ENCODE assay signal across 1 cellular context in the genomic region with DNA sequence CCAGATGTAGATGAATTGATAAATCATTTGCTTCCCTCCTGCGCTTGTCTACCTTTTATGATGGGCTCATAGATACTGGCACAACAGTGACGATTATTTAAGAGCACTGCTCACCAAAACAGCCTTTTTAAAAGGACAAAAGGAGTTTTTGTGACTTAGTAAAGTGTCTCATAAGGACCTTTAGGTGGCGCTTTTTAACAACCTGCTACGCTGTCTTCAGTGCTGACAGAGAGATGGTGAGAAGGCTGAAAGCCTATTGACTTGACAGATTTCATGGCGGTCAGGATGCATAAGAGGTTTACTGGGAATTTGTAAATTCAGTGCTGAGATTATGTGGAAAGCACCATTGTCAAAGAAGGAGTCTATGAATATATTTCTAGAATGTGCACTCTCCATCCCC.
TF ChIP-seq lines count a peak whose summit lies in the region.

No MANE protein-coding gene starts in this region.

TF ChIP-seq in GM23338, 12 proteins besides CTCF, POLR2A, EP300 and RAD21 (continued from another document):
- TF ChIP-seq, protein P1, sequence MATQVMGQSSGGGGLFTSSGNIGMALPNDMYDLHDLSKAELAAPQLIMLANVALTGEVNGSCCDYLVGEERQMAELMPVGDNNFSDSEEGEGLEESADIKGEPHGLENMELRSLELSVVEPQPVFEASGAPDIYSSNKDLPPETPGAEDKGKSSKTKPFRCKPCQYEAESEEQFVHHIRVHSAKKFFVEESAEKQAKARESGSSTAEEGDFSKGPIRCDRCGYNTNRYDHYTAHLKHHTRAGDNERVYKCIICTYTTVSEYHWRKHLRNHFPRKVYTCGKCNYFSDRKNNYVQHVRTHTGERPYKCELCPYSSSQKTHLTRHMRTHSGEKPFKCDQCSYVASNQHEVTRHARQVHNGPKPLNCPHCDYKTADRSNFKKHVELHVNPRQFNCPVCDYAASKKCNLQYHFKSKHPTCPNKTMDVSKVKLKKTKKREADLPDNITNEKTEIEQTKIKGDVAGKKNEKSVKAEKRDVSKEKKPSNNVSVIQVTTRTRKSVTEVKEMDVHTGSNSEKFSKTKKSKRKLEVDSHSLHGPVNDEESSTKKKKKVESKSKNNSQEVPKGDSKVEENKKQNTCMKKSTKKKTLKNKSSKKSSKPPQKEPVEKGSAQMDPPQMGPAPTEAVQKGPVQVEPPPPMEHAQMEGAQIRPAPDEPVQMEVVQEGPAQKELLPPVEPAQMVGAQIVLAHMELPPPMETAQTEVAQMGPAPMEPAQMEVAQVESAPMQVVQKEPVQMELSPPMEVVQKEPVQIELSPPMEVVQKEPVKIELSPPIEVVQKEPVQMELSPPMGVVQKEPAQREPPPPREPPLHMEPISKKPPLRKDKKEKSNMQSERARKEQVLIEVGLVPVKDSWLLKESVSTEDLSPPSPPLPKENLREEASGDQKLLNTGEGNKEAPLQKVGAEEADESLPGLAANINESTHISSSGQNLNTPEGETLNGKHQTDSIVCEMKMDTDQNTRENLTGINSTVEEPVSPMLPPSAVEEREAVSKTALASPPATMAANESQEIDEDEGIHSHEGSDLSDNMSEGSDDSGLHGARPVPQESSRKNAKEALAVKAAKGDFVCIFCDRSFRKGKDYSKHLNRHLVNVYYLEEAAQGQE (IDR thresholded peaks at IDR 0.05; ENCODE audit: unreplicated experiment): no peak
